Comparison of ENCODE assay signal across 8 cellular contexts in the genomic region with DNA sequence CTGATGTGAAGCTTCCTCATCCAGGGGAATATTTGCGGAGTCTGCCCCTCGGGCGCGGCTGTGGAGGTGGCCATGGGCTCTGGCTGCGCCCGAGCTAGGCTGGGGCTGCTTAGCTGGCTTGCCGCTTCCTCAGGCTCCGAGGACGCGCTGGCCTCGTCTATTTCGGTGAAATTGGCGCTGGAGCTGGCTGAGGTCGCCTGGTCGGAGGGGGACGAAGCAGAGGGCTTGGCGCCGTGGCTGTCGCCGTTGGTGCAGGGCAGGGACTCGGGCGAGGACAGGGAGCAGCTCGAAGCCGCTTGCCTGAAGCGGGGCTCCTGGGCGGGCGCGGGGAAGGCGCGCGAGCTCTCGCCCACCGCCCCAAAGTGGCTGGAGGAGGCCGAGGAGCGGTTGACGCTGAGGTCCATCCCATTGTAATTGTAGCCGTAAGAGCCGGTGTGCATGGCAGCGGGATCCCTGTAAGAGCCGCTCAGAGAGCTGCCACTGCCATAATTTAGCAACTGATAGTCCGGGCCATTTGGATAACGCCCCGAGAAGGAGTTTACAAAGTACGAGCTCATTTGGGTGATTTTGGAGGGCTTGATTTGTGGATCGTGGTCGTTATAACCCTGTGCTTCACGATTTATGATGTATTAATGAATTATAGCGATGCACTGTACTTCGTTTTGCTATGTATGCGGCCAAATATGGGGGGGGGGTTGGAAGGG. TPM values are rescaled to one million over a fixed set of nuclear protein-coding genes. Genes with fewer than 3 reads are reported as not detected.
A peak's percentile ranks its signal among the peaks of the same experiment; 100 is the strongest.
DNase-seq lines count a peak whose midpoint lies in the region; ATAC-seq and TF ChIP-seq lines count a peak whose summit lies in the region.

TSS of gene HOXB5 (minus strand) at position 654 of the 704 bp plus-strand sequence. CDS start at position 557, 97 bp downstream.

- WGBS in testis, 2 donors: 1% methylated on average over 24 to 44 of the region's 50 CpGs

- H3K27me3 ChIP-seq in testis: no peaks in the 10 kb centered on the region

- H3K9me3 ChIP-seq in testis: no peaks in the 10 kb centered on the region

- H3K27ac ChIP-seq in testis: no peak within 1 kb of the TSS

- intact Hi-C loops in activated B cell treated with CpG ODN at 0.5 μM for 24 hours (cut with micrococcal nuclease) (loop anchor here (2.0 to 10.0 kb wide), 4 partner anchors 136 to 438 kb away; no protein-coding TSS in a partner anchor), testis (cut with DNase I; ENCODE audit: low total_unique reads) (loop anchor here (10.0 kb wide), 1 partner anchor 98 kb away; no protein-coding TSS in a partner anchor)

- H3K9me3 Mint-ChIP-seq in activated T-cell treated with anti-CD3 and anti-CD28 coated beads, Interleukin-2, amount 50 U/mL, for 4 hours: no peaks in the 10 kb centered on the region
- no peaks in the 10 kb centered on the region for H3K9me3 Mint-ChIP-seq in activated B cell treated with CpG ODN at 0.5 μM for 24 hours

- no peaks in the 10 kb centered on the region for H3K36me3 Mint-ChIP-seq in activated T-cell treated with anti-CD3 and anti-CD28 coated beads, Interleukin-2, amount 50 U/mL, for 4 hours (ENCODE audit: insufficient read depth)
- no peaks in the 10 kb centered on the region for H3K36me3 Mint-ChIP-seq in activated B cell treated with CpG ODN at 0.5 μM for 24 hours (ENCODE audit: low read depth)

- peak within 1 kb of the TSS; percentile 76 for H3K4me3 Mint-ChIP-seq in activated T-cell treated with anti-CD3 and anti-CD28 coated beads, Interleukin-2, amount 50 U/mL, for 4 hours
- peak within 1 kb of the TSS; percentile 71 for H3K4me3 Mint-ChIP-seq in activated B cell treated with CpG ODN at 0.5 μM for 24 hours

- POLR2A ChIA-PET in activated B cell treated with CpG ODN at 0.5 μM for 24 hours (lab: Charles Lee): interaction anchor here (0.9 to 1.6 kb wide), 5 partner anchors 14 to 258 kb away, joined by 3 to 5 read pairs (median 3); partner anchors contain the start of gene HOXB8

- TF ChIP-seq POLR2A in testis (IDR thresholded peaks at IDR 0.05): no peak

- ATAC-seq in activated T-cell treated with anti-CD3 and anti-CD28 coated beads, Interleukin-2, amount 50 U/mL, for 4 hours: peak; percentile 5 to 16
- no peak for ATAC-seq in activated B cell treated with CpG ODN at 0.5 μM for 24 hours (ENCODE audit: low read depth)

- H3K36me3 ChIP-seq in testis (ENCODE audit: low read depth, missing control alignments): no peaks in the 10 kb centered on the region

- H3K4me1 ChIP-seq in testis: no peaks in the 10 kb centered on the region

- no peak for TF ChIP-seq CTCF in activated B cell treated with CpG ODN at 0.5 μM for 24 hours (IDR thresholded peaks at IDR 0.05)
- TF ChIP-seq CTCF in testis (IDR thresholded peaks at IDR 0.05): no peak

- no peak for DNase-seq in activated T-cell treated with anti-CD3 and anti-CD28 coated beads, Interleukin-2, amount 50 U/mL, for 4 hours
- DNase-seq in activated T-cell treated with anti-CD3 and anti-CD28 coated beads, Interleukin-2, amount 50 U/mL, for 1 hour: no peak
- DNase-seq in activated B cell treated with CpG ODN at 0.5 μM for 24 hours: no peak
- DNase-seq in islet precursor cell: peak; percentile 85
- DNase-seq in testis: no peak
- no peak for DNase-seq in cerebellar nuclear complex (lab: John Stamatoyannopoulos, UW)
- DNase-seq in NCI-H1048 (lab: John Stamatoyannopoulos, UW): no peak
- no peak for DNase-seq in NCI-H2029 (lab: John Stamatoyannopoulos, UW)

- peaks cover 87% of the 10 kb centered on the region for H3K27me3 Mint-ChIP-seq in activated T-cell treated with anti-CD3 and anti-CD28 coated beads, Interleukin-2, amount 50 U/mL, for 4 hours (ENCODE audit: low read depth)
- H3K27me3 Mint-ChIP-seq in activated B cell treated with CpG ODN at 0.5 μM for 24 hours: peaks cover 73% of the 10 kb centered on the region

- H3K27ac Mint-ChIP-seq in activated B cell treated with CpG ODN at 0.5 μM for 24 hours: no peak within 1 kb of the TSS

- CTCF ChIA-PET in activated B cell treated with CpG ODN at 0.5 μM for 24 hours (lab: Charles Lee): interaction anchor here (0.8 to 4.5 kb wide), 24 partner anchors 9 to 567 kb away, joined by 3 to 31 read pairs (median 4); partner anchors contain the start of genes HOXB8 and HOXB9

- H3K4me3 ChIP-seq in testis: peak within 1 kb of the TSS; percentile 18 to 30

- H3K4me1 Mint-ChIP-seq in activated T-cell treated with anti-CD3 and anti-CD28 coated beads, Interleukin-2, amount 50 U/mL, for 4 hours (ENCODE audit: low read depth): peaks cover 32% of the 10 kb centered on the region
- peaks cover 52% of the 10 kb centered on the region for H3K4me1 Mint-ChIP-seq in activated B cell treated with CpG ODN at 0.5 μM for 24 hours

RNA-seq across cellular contexts. Expression of gene HOXB5, which starts in this region (rescaled TPM):
- under 1 TPM in 1 of 3 donors, not detected in 2; 0.08 TPM for total RNA-seq in activated T-cell treated with anti-CD3 and anti-CD28 coated beads, Interleukin-2, amount 50 U/mL, for 4 hours
- not detected in 2 replicates for total RNA-seq in activated B cell treated with CpG ODN at 0.5 μM for 24 hours
- total RNA-seq in testis: under 1 TPM; 0.50 to 0.71 TPM
- 1.7 TPM for polyA plus RNA-seq in testis (ENCODE audit: insufficient read depth, low read depth, low replicate concordance)

Comparison
In these comparisons a context has a peak if more than half of its experiments do, and no peak if none do; other contexts are left out.
1. Peak in ATAC-seq in activated T-cell treated with anti-CD3 and anti-CD28 coated beads, Interleukin-2, amount 50 U/mL, for 4 hours; RNA of the gene not detected or under 1 TPM.